ENCODE assay signal across 1 cellular context in genomic region chr16:4137438-4137837, GRCh38.
TF ChIP-seq lines count a peak whose summit lies in the region.

No MANE protein-coding gene starts in this region.

TF ChIP-seq in IMR-90, 13 proteins besides CTCF, POLR2A, EP300 and RAD21:
- TF ChIP-seq FOS (IDR thresholded peaks at IDR 0.05; ENCODE audit: low read depth, low read length) (no peak), CHD1 (IDR thresholded peaks at IDR 0.05; ENCODE audit: low read depth, low read length) (no peak), BHLHE40 (IDR thresholded peaks at IDR 0.05; ENCODE audit: low read depth, low read length) (no peak), MAFK (IDR thresholded peaks at IDR 0.05; ENCODE audit: low read depth, low read length) (no peak), RCOR1 (IDR thresholded peaks at IDR 0.05; ENCODE audit: insufficient replicate concordance, low read length) (no peak), MAZ (IDR thresholded peaks at IDR 0.05; ENCODE audit: borderline replicate concordance, low read depth, low read length) (no peak), ELK1 (IDR thresholded peaks at IDR 0.05; ENCODE audit: borderline replicate concordance, low read depth, low read length) (no peak), RFX5 (IDR thresholded peaks at IDR 0.05; ENCODE audit: low read depth, low read length) (no peak), USF2 (IDR thresholded peaks at IDR 0.05; ENCODE audit: low read depth, low read length) (no peak), MXI1 (IDR thresholded peaks at IDR 0.05; ENCODE audit: borderline replicate concordance, low read depth, low read length) (no peak), SMC3 (IDR thresholded peaks at IDR 0.05; ENCODE audit: low read depth, low read length) (no peak), NFE2L2 (IDR thresholded peaks at IDR 0.05; ENCODE audit: low read depth, low read length) (no peak), CEBPB (IDR thresholded peaks at IDR 0.05; ENCODE audit: low read depth, low read length) (no peak)
TF ChIP-seq in IMR-90: peak in this region for 0.
